ENCODE assay signal across 32 cellular contexts in the genomic region with DNA sequence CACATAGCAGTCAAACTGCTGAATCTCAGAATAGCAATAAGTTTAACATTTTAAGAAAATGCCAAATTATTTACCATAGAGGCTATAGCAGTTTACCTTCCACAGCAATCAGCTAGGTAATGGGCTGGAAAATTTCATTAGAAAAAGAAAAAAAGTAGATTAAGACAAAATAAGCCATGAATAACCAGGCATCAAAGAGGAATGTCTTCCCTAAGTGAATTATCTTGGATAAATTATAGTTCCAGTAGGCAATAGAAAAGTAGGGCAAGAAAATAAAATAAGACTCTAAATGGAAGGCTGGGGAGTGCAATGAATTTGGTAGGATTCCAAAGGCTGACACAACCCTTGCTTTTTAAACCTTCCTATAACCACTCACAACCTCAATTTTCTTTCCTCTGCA.
"Had no signal": no experiment of that assay in that cellular context is flagged by ENCODE, and none has a peak within 500 bp of the region (broad histone marks: within the 10 kb centered on the region; RNA-seq: fewer than 3 reads in every experiment).

No MANE protein-coding gene starts in this region.

- H3K9me3 ChIP-seq: adrenal gland, body of pancreas, colonic mucosa had no signal

- ATAC-seq: activated CD8-positive, alpha-beta T cell treated with anti-CD3 and anti-CD28 coated beads for 36 hours; activated naive CD4-positive, alpha-beta T cell treated with anti-CD3 and anti-CD28 coated beads, Interleukin-2, amount 50 U/mL, for 72 hours; activated T-cell treated with anti-CD3 and anti-CD28 coated beads, Interleukin-2, amount 50 U/mL, for 4 hours; activated T-cell treated with anti-CD3 and anti-CD28 coated beads, Interleukin-2, amount 50 U/mL, for 72 hours; activated T-helper 17 cell treated with anti-CD3 and anti-CD28 coated beads, Interleukin-2, amount 50 U/mL, for 72 hours had no signal

- H3K4me1 ChIP-seq: adrenal gland, body of pancreas, breast epithelium, colonic mucosa had no signal

- DNase-seq: activated B cell treated with CpG ODN at 0.5 μM for 24 hours; activated CD4-positive, alpha-beta memory T cell treated with anti-CD3 and anti-CD28 coated beads for 36 hours; activated CD4-positive, alpha-beta T cell treated with anti-CD3 and anti-CD28 coated beads for 4 hours; activated CD4-positive, alpha-beta T cell treated with anti-CD3 and anti-CD28 coated beads, Interleukin-2, amount 10 ng/mL, durations not matched to agents 24 days and 14 days; activated CD4-positive, alpha-beta T cell treated with anti-CD3 and anti-CD28 coated beads, Interleukin-2, amount 50 U/mL, for 1 hour; activated CD4-positive, alpha-beta T cell treated with anti-CD3 and anti-CD28 coated beads, Interleukin-2, amount 50 U/mL, for 4 hours; activated CD4-positive, CD25-positive, alpha-beta regulatory T cell treated with anti-CD3 and anti-CD28 coated beads, Interleukin-2, amount 50 U/mL, for 72 hours; activated CD8-positive, alpha-beta memory T cell treated with anti-CD3 and anti-CD28 coated beads, Interleukin-2, amount 50 U/mL, for 4 hours; activated CD8-positive, alpha-beta T cell treated with anti-CD3 and anti-CD28 coated beads for 36 hours; activated effector memory CD4-positive, alpha-beta T cell treated with anti-CD3 and anti-CD28 coated beads, Interleukin-2, amount 50 U/mL, for 16 hours; activated gamma-delta T cell treated with Interleukin-2 at 50 U/mL for 16 hours; activated naive CD4-positive, alpha-beta T cell; activated naive CD4-positive, alpha-beta T cell treated with anti-CD3 and anti-CD28 coated beads for 36 hours; activated naive CD4-positive, alpha-beta T cell treated with anti-CD3 and anti-CD28 coated beads, Interleukin-2, amount 50 U/mL, for 16 hours; activated naive CD8-positive, alpha-beta T cell treated with anti-CD3 and anti-CD28 coated beads for 36 hours; activated T-cell treated with anti-CD3 and anti-CD28 coated beads for 4 hours; activated T-cell treated with anti-CD3 and anti-CD28 coated beads, Interleukin-2, amount 50 U/mL, for 1 hour; activated T-cell treated with anti-CD3 and anti-CD28 coated beads, Interleukin-2, amount 50 U/mL, for 4 hours; activated T-cell treated with anti-CD3 and anti-CD28 coated beads, Interleukin-2, amount 50 U/mL, for 72 hours; adrenal gland; amniotic stem cell; aorta; body of pancreas; brain microvascular endothelial cell; central memory CD4-positive, alpha-beta T cell; colonic mucosa; T-helper 2 cell; T-helper 9 cell had no signal

- H3K4me3 ChIP-seq: adrenal gland, body of pancreas, breast epithelium, colonic mucosa had no signal

- H3K27ac ChIP-seq: adrenal gland, body of pancreas, brain microvascular endothelial cell, breast epithelium, colonic mucosa, VCaP had no signal

- H3K36me3 ChIP-seq: adrenal gland, brain microvascular endothelial cell, breast epithelium, colonic mucosa had no signal

- H3K27me3 ChIP-seq: adrenal gland, body of pancreas, brain microvascular endothelial cell, breast epithelium, colonic mucosa had no signal
